Comparison of ENCODE assay signal across 1 cellular context in genomic region chr11:119056397-119056999, GRCh38.
TF ChIP-seq lines count a peak whose summit lies in the region.

No MANE protein-coding gene starts in this region.

TF ChIP-seq in K562, 482 proteins besides CTCF, POLR2A, EP300 and RAD21 (continues in another document):
- TF ChIP-seq ZEB2 (IDR thresholded peaks at IDR 0.05): 0 out of 2 replicates have a peak, but pooled peaks have one; percentile 23
- TF ChIP-seq RBM22 (IDR thresholded peaks at IDR 0.05; ENCODE audit: low read depth, low read length, poor library complexity, severe bottlenecking): peak; percentile 92
- TF ChIP-seq ZBTB9 (CRISPR knock-in tag; IDR thresholded peaks at IDR 0.05): peak; percentile 84
- TF ChIP-seq SFPQ (IDR thresholded peaks at IDR 0.05; ENCODE audit: low read depth, low read length): no peak
- 0 out of 2 replicates have a peak, but pooled peaks have one; percentile 36 for TF ChIP-seq RREB1 (CRISPR knock-in tag; IDR thresholded peaks at IDR 0.05)
- TF ChIP-seq NFRKB (IDR thresholded peaks at IDR 0.05; ENCODE audit: low read depth): peak; percentile 26; the same call in 1 of the 2 replicates
- TF ChIP-seq TFAP4 (CRISPR knock-in tag; IDR thresholded peaks at IDR 0.05; ENCODE audit: borderline replicate concordance): peak; percentile 54
- TF ChIP-seq SLC30A9 (CRISPR knock-in tag; IDR thresholded peaks at IDR 0.05): 0 out of 2 replicates have a peak, but pooled peaks have one; percentile 31
- no peak for TF ChIP-seq CHD2 (IDR thresholded peaks at IDR 0.05; ENCODE audit: low read depth, low read length)
- TF ChIP-seq DEAF1 (CRISPR knock-in tag; IDR thresholded peaks at IDR 0.05): no peak
- no peak for TF ChIP-seq MTA3 (IDR thresholded peaks at IDR 0.05; ENCODE audit: borderline replicate concordance)
- 0 out of 2 replicates have a peak, but pooled peaks have one; percentile 28 for TF ChIP-seq ZNF324 (CRISPR knock-in tag; IDR thresholded peaks at IDR 0.05)
- no peak for TF ChIP-seq FOS (IDR thresholded peaks at IDR 0.05; ENCODE audit: extremely low read depth, insufficient read length)
- peak; percentile 62 for TF ChIP-seq SAP30 (IDR thresholded peaks at IDR 0.05; ENCODE audit: borderline replicate concordance, insufficient read depth, low read depth, low read length, poor library complexity, severe bottlenecking)
- TF ChIP-seq KLF6 (CRISPR knock-in tag; IDR thresholded peaks at IDR 0.05; ENCODE audit: borderline replicate concordance): no peak
- TF ChIP-seq FOXP4 (CRISPR knock-in tag; IDR thresholded peaks at IDR 0.05; ENCODE audit: borderline replicate concordance): peak; percentile 38; the same call in 1 of the 2 replicates
- 0 out of 2 replicates have a peak, but pooled peaks have one; percentile 62 for TF ChIP-seq STAT6 (CRISPR knock-in tag; IDR thresholded peaks at IDR 0.05)
- no peak for TF ChIP-seq YY1 (IDR thresholded peaks at IDR 0.05; ENCODE audit: borderline replicate concordance in 1 of 3, control insufficient read depth in 1 of 3, extremely low read depth in 1 of 3, insufficient read depth in 3 of 3, insufficient read length in 1 of 3, insufficient replicate concordance in 2 of 3, low read depth in 1 of 3, low read length in 2 of 3)
- TF ChIP-seq ZNF639 (CRISPR knock-in tag; conservative IDR thresholded peaks at IDR 0.05 in 1 of 2, IDR thresholded peaks at IDR 0.05 in 1 of 2): no peak
- no peak for TF ChIP-seq MTF1 (CRISPR knock-in tag; IDR thresholded peaks at IDR 0.05; ENCODE audit: borderline replicate concordance)
- TF ChIP-seq E2F1 (CRISPR knock-in tag; IDR thresholded peaks at IDR 0.05): 0 out of 2 replicates have a peak, but pooled peaks have one; percentile 38
- TF ChIP-seq ELF2 (CRISPR knock-in tag; IDR thresholded peaks at IDR 0.05): no peak
